Comparison of ENCODE assay signal across 6 cellular contexts in the genomic region with DNA sequence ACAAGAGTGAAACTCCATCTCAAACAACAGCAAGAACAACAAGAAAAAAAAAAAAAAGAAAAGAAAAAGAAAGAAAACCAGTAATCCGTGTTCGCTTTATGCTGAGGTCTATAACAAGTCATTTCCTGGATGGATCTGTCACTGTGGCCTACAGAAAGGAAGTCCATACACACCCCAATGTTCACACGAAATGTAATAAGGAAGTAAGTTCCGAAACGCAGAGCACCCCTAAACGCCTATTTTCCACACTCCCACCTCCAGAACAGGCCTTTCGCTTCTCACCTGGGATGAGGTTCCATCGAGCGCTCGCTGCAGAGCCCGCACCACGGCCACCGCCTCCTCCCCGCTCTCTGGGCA. TPM values are rescaled to one million over a fixed set of nuclear protein-coding genes. Genes with fewer than 3 reads are reported as not detected.
DNase-seq lines count a peak whose midpoint lies in the region; ATAC-seq and TF ChIP-seq lines count a peak whose summit lies in the region.

No MANE protein-coding gene starts in this region.

- peaks cover 22% of the 10 kb centered on the region for H3K36me3 Mint-ChIP-seq in progenitor cell of endocrine pancreas (ENCODE audit: insufficient read depth)

- DNase-seq in EH (ENCODE audit: low read depth): peak; percentile 24
- no peak for DNase-seq in colonic mucosa
- no peak for DNase-seq in progenitor cell of endocrine pancreas (ENCODE audit: low spot score, unreplicated experiment)
- DNase-seq in GM19238 (ENCODE audit: insufficient read length, low spot score): no peak

- intact Hi-C loops in colonic mucosa (cut with DNase I): no loop called here

- peaks cover 17% of the 10 kb centered on the region for H3K4me1 Mint-ChIP-seq in progenitor cell of endocrine pancreas (ENCODE audit: low read depth)

- TF ChIP-seq CTCF in colonic mucosa (IDR thresholded peaks at IDR 0.05): no peak
- TF ChIP-seq CTCF in progenitor cell of endocrine pancreas (IDR thresholded peaks at IDR 0.05; ENCODE audit: unreplicated experiment): no peak

- H3K27ac ChIP-seq in HUES64 (ENCODE audit: low read depth, low read length): peak overlapping the region; percentile 89; the same call in 1 of the 2 replicates
- H3K27ac ChIP-seq in colonic mucosa: peak overlapping the region; percentile 93

- no peak for ATAC-seq in HG03460 (IDR thresholded peaks at IDR 0.05; ENCODE audit: unreplicated experiment)

- H3K36me3 ChIP-seq in HUES64 (ENCODE audit: insufficient read depth, low read length) (peaks cover 18% of the 10 kb centered on the region), colonic mucosa (peaks cover 8% of the 10 kb centered on the region)

- peaks cover 2% of the 10 kb centered on the region; the same call in 1 of the 2 replicates for H3K9me3 ChIP-seq in HUES64 (ENCODE audit: insufficient read depth, low read depth, low read length)
- no peaks in the 10 kb centered on the region for H3K9me3 ChIP-seq in colonic mucosa

- no peaks in the 10 kb centered on the region for H3K27me3 Mint-ChIP-seq in progenitor cell of endocrine pancreas

- peak overlapping the region; percentile 84 for H3K4me3 ChIP-seq in HUES64 (ENCODE audit: low read length)
- H3K4me3 ChIP-seq in colonic mucosa: peak overlapping the region; percentile 89

- H3K27ac Mint-ChIP-seq in progenitor cell of endocrine pancreas: peak overlapping the region; percentile 98

- peak overlapping the region; percentile 92 for H3K4me3 Mint-ChIP-seq in progenitor cell of endocrine pancreas (ENCODE audit: low read depth)

- 3% methylated on average over 14 of the region's 14 CpGs for WGBS in HUES64

- H3K27me3 ChIP-seq in HUES64 (ENCODE audit: insufficient read depth, low read length): no peaks in the 10 kb centered on the region
- no peaks in the 10 kb centered on the region for H3K27me3 ChIP-seq in colonic mucosa

- peak overlapping the region; percentile 82 for H3K9ac ChIP-seq in HUES64 (ENCODE audit: low read depth, low read length)
- H3K9ac ChIP-seq in colonic mucosa (ENCODE audit: low read depth in 2 of 2, low read length in 2 of 2): peak overlapping the region; percentile 88 to 93

- H3K4me1 ChIP-seq in HUES64 (ENCODE audit: insufficient read depth, low read length) (peaks cover 8% of the 10 kb centered on the region; the same call in 1 of the 2 replicates), colonic mucosa (peaks cover 5% of the 10 kb centered on the region)

- H3K9me3 Mint-ChIP-seq in progenitor cell of endocrine pancreas (ENCODE audit: low read depth): peaks cover 1% of the 10 kb centered on the region

RNA-seq across cellular contexts. Expression of gene ZNF394, which starts 0.7 kb away (rescaled TPM):
- polyA plus RNA-seq in HUES64 (2013, experiment 1 of 2): 13.0 TPM
- 13.3 TPM for polyA plus RNA-seq in HUES64 (2013, experiment 2 of 2)
- total RNA-seq in colonic mucosa (10 to 100 TPM; 26.4 to 29.8 TPM), progenitor cell of endocrine pancreas (23.7 and 24.8 TPM in 2 replicates)

RNA-seq across cellular contexts. Expression of gene ZKSCAN5, which starts 5.1 kb away (rescaled TPM):
- polyA plus RNA-seq in HUES64 (2013, experiment 1 of 2): 12.6 TPM
- 13.8 TPM for polyA plus RNA-seq in HUES64 (2013, experiment 2 of 2)
- total RNA-seq in colonic mucosa: 1 to 10 TPM; 5.6 to 6.6 TPM
- 14.7 and 15.2 TPM in 2 replicates for total RNA-seq in progenitor cell of endocrine pancreas

RNA-seq across cellular contexts. Expression of gene ZNF789, which starts 26.6 kb away (rescaled TPM):
- polyA plus RNA-seq in HUES64 (2013, experiment 1 of 2): 7.8 TPM
- polyA plus RNA-seq in HUES64 (2013, experiment 2 of 2): 7.4 TPM
- total RNA-seq in colonic mucosa: 10 to 100 TPM in 1 of 2 donors, 1 to 10 TPM in 1; 9.0 to 23.0 TPM
- total RNA-seq in progenitor cell of endocrine pancreas: 26.7 and 27.4 TPM in 2 replicates

RNA-seq across cellular contexts. Expression of gene ATP5MF, which starts 33.4 kb away (rescaled TPM):
- 509 TPM for polyA plus RNA-seq in HUES64 (2013, experiment 1 of 2)
- 519 TPM for polyA plus RNA-seq in HUES64 (2013, experiment 2 of 2)
- total RNA-seq in colonic mucosa (100 to 1,000 TPM; 392 to 534 TPM), progenitor cell of endocrine pancreas (328 and 330 TPM in 2 replicates)

RNA-seq across cellular contexts. Expression of gene FAM200A, which starts 52.6 kb away (rescaled TPM):
- polyA plus RNA-seq in HUES64 (2013, experiment 1 of 2): 8.4 TPM
- polyA plus RNA-seq in HUES64 (2013, experiment 2 of 2): 10.3 TPM
- total RNA-seq in colonic mucosa (1 to 10 TPM; 4.1 to 5.0 TPM), progenitor cell of endocrine pancreas (12.5 and 12.9 TPM in 2 replicates)
